8 cellular contexts compared by ENCODE assay signal in the genomic region with DNA sequence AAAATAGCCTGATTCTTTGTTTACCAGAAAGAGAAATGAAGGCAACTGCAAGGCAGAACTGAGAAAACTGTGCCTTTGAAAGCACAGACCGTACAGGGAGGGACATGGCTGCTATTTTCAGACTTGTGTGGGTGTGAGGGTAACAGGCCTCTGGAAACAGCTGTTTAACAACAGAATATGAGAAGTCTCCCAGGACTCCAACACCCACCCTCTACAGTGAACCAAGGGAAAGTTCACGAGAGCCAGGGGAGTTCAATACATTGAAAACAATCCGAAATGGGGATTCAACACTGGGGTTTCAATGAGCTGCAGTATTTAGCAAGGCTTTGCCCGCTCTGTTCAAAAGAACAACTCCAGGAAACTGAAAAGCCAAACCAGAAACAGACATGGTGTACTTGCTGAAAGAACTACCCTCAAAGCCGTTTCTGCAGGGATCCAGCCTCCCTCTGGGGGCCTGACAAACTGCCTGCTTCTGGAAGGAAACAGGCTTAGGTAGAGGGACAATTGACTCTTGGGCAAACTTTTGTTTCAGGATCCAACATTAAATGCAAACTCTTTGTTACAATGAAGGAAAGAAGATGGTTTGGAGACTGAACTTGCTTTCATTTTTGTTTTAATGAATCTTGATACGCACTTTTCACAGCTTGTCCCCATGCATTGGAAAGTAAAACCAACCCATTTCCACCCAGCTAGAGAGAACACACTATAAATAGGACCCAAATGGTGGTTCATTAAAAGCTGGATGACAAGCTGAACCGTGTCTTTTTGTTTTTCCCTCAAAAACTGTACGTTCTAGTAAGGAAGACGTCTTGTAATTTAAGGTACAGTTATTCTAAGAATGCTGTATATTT.
DNase-seq lines count a peak whose midpoint lies in the region; ATAC-seq and TF ChIP-seq lines count a peak whose summit lies in the region.

No MANE protein-coding gene starts in this region.

- H3K27ac Mint-ChIP-seq in activated CD4-positive, alpha-beta memory T cell treated with anti-CD3 and anti-CD28 coated beads for 36 hours: peak overlapping the region; percentile 53

- H3K4me1 Mint-ChIP-seq in activated CD4-positive, alpha-beta memory T cell treated with anti-CD3 and anti-CD28 coated beads for 36 hours (ENCODE audit: low read depth): peaks cover 24% of the 10 kb centered on the region

- H3K4me3 ChIP-seq in right cardiac atrium (ENCODE audit: low read length): no peak overlapping the region
- H3K4me3 ChIP-seq in tibial nerve: peak overlapping the region in 2 of 4 donors; percentile 2 to 12

- H3K4me3 Mint-ChIP-seq in activated CD4-positive, alpha-beta memory T cell treated with anti-CD3 and anti-CD28 coated beads for 36 hours: peak overlapping the region; percentile 62

- no peak for DNase-seq in activated CD4-positive, alpha-beta memory T cell treated with anti-CD3 and anti-CD28 coated beads for 36 hours
- DNase-seq in right cardiac atrium (no peak), tibial nerve (ENCODE audit: low spot score in 2 of 2) (no peak), NCI-H1436 treated with DMSO at 0.1 percent for 48 hours (lab: John Stamatoyannopoulos, UW) (no peak), NCI-H446 treated with DMSO at 0.1 percent for 48 hours (lab: John Stamatoyannopoulos, UW) (no peak), NCI-H1694 (lab: John Stamatoyannopoulos, UW) (no peak)

- ATAC-seq in GM18519 (IDR thresholded peaks at IDR 0.05; ENCODE audit: low FRiP score, unreplicated experiment) (peak; percentile 63), HG02610 (IDR thresholded peaks at IDR 0.05; ENCODE audit: unreplicated experiment) (peak; percentile 78), right cardiac atrium (peak; percentile 69 to 72)

- H3K27me3 ChIP-seq in right cardiac atrium (ENCODE audit: control insufficient read depth, insufficient read depth): no peaks in the 10 kb centered on the region
- H3K27me3 ChIP-seq in tibial nerve: no peaks in the 10 kb centered on the region

- H3K4me1 ChIP-seq in right cardiac atrium (ENCODE audit: control insufficient read depth, insufficient read depth, low read length) (peaks cover 5% of the 10 kb centered on the region), tibial nerve (peaks cover 0 to 12% (median 0%) of the 10 kb centered on the region in 4 donors)

- TF ChIP-seq CTCF in tibial nerve (IDR thresholded peaks at IDR 0.05): no peak

- TF ChIP-seq EP300 in tibial nerve (IDR thresholded peaks at IDR 0.05): peak in 1 of 2 donors; percentile 39

- 40% methylated on average over 9 of the region's 9 CpGs for WGBS in right cardiac atrium
- WGBS in tibial nerve, 2 donors: 35 to 52% methylated on average over 7 to 9 of the region's 9 CpGs

- POLR2A ChIA-PET in activated CD4-positive, alpha-beta memory T cell treated with anti-CD3 and anti-CD28 coated beads for 36 hours (lab: Charles Lee): no interaction called here

- CTCF ChIA-PET in activated CD4-positive, alpha-beta memory T cell treated with anti-CD3 and anti-CD28 coated beads for 36 hours (lab: Charles Lee): interaction anchor here (1.0 to 1.6 kb wide), 5 partner anchors 9 to 527 kb away, joined by 3 to 9 read pairs (median 5); no protein-coding TSS in a partner anchor

- intact Hi-C loops in activated CD4-positive, alpha-beta memory T cell treated with anti-CD3 and anti-CD28 coated beads for 36 hours (cut with micrococcal nuclease): loop anchor here (5.0 to 10.0 kb wide), 3 partner anchors 59 to 382 kb away; no protein-coding TSS in a partner anchor
- intact Hi-C loops in right cardiac atrium (cut with DNase I): no loop called here

- no peaks in the 10 kb centered on the region for H3K36me3 Mint-ChIP-seq in activated CD4-positive, alpha-beta memory T cell treated with anti-CD3 and anti-CD28 coated beads for 36 hours

- no peaks in the 10 kb centered on the region for H3K9me3 Mint-ChIP-seq in activated CD4-positive, alpha-beta memory T cell treated with anti-CD3 and anti-CD28 coated beads for 36 hours

- no peaks in the 10 kb centered on the region for H3K36me3 ChIP-seq in tibial nerve

- no peaks in the 10 kb centered on the region for H3K27me3 Mint-ChIP-seq in activated CD4-positive, alpha-beta memory T cell treated with anti-CD3 and anti-CD28 coated beads for 36 hours

- H3K27ac ChIP-seq in right cardiac atrium (ENCODE audit: low read length) (peak overlapping the region; percentile 42), tibial nerve (peak overlapping the region; percentile 1 to 79 (median 76))

- no peaks in the 10 kb centered on the region for H3K9me3 ChIP-seq in right cardiac atrium (ENCODE audit: control insufficient read depth, low read length)
- no peaks in the 10 kb centered on the region for H3K9me3 ChIP-seq in tibial nerve

- TF ChIP-seq POLR2A in tibial nerve (IDR thresholded peaks at IDR 0.05): no peak
